ENCODE assay signal across 1 cellular context in genomic region chr4:8762951-8763735, GRCh38.
TF ChIP-seq lines count a peak whose summit lies in the region.

No MANE protein-coding gene starts in this region.

TF ChIP-seq in HepG2, 621 proteins besides CTCF, POLR2A, EP300 and RAD21:
- TF ChIP-seq, protein P1, sequence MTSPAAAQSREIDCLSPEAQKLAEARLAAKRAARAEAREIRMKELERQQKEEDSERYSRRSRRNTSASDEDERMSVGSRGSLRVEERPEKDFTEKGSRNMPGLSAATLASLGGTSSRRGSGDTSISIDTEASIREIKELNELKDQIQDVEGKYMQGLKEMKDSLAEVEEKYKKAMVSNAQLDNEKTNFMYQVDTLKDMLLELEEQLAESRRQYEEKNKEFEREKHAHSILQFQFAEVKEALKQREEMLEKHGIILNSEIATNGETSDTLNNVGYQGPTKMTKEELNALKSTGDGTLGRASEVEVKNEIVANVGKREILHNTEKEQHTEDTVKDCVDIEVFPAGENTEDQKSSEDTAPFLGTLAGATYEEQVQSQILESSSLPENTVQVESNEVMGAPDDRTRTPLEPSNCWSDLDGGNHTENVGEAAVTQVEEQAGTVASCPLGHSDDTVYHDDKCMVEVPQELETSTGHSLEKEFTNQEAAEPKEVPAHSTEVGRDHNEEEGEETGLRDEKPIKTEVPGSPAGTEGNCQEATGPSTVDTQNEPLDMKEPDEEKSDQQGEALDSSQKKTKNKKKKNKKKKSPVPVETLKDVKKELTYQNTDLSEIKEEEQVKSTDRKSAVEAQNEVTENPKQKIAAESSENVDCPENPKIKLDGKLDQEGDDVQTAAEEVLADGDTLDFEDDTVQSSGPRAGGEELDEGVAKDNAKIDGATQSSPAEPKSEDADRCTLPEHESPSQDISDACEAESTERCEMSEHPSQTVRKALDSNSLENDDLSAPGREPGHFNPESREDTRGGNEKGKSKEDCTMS (CRISPR knock-in tag; conservative IDR thresholded peaks at IDR 0.05) = no peak
- no peak for TF ChIP-seq POLR2G (IDR thresholded peaks at IDR 0.05; ENCODE audit: low read depth, low read length)
- no peak for TF ChIP-seq IKZF1 (IDR thresholded peaks at IDR 0.05)
- TF ChIP-seq IRF2 (CRISPR knock-in tag; IDR thresholded peaks at IDR 0.05) = no peak
- TF ChIP-seq, protein P2, sequence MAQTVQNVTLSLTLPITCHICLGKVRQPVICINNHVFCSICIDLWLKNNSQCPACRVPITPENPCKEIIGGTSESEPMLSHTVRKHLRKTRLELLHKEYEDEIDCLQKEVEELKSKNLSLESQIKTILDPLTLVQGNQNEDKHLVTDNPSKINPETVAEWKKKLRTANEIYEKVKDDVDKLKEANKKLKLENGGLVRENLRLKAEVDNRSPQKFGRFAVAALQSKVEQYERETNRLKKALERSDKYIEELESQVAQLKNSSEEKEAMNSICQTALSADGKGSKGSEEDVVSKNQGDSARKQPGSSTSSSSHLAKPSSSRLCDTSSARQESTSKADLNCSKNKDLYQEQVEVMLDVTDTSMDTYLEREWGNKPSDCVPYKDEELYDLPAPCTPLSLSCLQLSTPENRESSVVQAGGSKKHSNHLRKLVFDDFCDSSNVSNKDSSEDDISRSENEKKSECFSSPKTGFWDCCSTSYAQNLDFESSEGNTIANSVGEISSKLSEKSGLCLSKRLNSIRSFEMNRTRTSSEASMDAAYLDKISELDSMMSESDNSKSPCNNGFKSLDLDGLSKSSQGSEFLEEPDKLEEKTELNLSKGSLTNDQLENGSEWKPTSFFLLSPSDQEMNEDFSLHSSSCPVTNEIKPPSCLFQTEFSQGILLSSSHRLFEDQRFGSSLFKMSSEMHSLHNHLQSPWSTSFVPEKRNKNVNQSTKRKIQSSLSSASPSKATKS (CRISPR knock-in tag; IDR thresholded peaks at IDR 0.05) = no peak
- TF ChIP-seq SMARCE1 (IDR thresholded peaks at IDR 0.05; ENCODE audit: borderline replicate concordance) = no peak
- no peak for TF ChIP-seq DMAP1 (CRISPR knock-in tag; IDR thresholded peaks at IDR 0.05)
- no peak for TF ChIP-seq NFE2 (CRISPR knock-in tag; IDR thresholded peaks at IDR 0.05)
- no peak for TF ChIP-seq ZNF569 (CRISPR knock-in tag; IDR thresholded peaks at IDR 0.05; ENCODE audit: borderline replicate concordance)
